Comparison of ENCODE assay signal across 1 cellular context in the genomic region with DNA sequence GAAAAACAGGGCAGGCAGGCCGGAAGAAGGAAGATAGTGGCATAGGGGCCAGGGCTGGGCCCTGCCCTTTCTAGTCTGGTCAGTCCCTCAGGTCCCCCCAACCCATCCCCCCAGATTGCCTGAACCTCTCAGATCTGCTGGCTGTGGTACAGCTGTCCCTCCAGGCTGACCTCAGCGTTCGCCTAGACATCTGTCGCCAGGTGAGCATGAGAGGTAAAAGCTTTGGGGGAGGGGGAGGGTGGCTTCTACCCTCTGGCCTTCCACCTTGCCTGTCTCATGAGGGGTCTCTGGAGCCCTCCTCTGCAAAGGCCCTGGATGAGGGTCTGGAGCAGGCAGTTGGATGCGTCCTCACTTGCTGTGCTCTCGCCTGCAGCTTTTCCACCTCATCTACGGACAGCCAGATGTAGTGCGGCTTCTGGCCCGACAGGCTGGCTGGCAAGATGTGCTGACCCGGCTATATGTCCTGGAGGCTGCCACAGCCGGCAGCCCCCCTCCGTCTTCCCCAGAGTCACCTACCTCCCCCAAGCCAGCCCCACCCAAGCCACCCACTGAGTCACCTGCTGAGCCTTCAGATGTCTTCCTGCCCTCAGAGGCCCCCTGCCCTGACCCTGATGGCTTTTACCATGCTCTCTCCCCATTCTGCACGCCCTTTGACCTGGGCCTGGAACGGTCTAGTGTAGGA.
TF ChIP-seq lines count a peak whose summit lies in the region.

No MANE protein-coding gene starts in this region.

TF ChIP-seq in K562, 482 proteins besides CTCF, POLR2A, EP300 and RAD21:
- TF ChIP-seq ZNF561 (CRISPR knock-in tag; conservative IDR thresholded peaks at IDR 0.05) (no peak), KDM1A (IDR thresholded peaks at IDR 0.05) (peak in 1 of 2 experiments; percentile 36; a peak in 1 of 4 replicates), FUS (optimal IDR thresholded peaks at IDR 0.05; ENCODE audit: low read depth, low read length) (no peak), NFE2 (IDR thresholded peaks at IDR 0.05; ENCODE audit: low read depth) (no peak), CBX5 (IDR thresholded peaks at IDR 0.05; ENCODE audit: borderline replicate concordance, low read depth) (no peak), TEAD4 (IDR thresholded peaks at IDR 0.05; ENCODE audit: low read length) (no peak), TEAD4 (CRISPR knock-in tag; IDR thresholded peaks at IDR 0.05; ENCODE audit: borderline replicate concordance) (no peak), TRIM24 (IDR thresholded peaks at IDR 0.05) (no peak), SIRT6 (IDR thresholded peaks at IDR 0.05; ENCODE audit: low read depth, low read length) (no peak), RFX1 (IDR thresholded peaks at IDR 0.05) (no peak), ZNF316 (IDR thresholded peaks at IDR 0.05) (peak; percentile 29; the same call in 1 of the 2 replicates), U2AF1 (optimal IDR thresholded peaks at IDR 0.05; ENCODE audit: low read depth, low read length) (no peak)
- TF ChIP-seq, protein P1, sequence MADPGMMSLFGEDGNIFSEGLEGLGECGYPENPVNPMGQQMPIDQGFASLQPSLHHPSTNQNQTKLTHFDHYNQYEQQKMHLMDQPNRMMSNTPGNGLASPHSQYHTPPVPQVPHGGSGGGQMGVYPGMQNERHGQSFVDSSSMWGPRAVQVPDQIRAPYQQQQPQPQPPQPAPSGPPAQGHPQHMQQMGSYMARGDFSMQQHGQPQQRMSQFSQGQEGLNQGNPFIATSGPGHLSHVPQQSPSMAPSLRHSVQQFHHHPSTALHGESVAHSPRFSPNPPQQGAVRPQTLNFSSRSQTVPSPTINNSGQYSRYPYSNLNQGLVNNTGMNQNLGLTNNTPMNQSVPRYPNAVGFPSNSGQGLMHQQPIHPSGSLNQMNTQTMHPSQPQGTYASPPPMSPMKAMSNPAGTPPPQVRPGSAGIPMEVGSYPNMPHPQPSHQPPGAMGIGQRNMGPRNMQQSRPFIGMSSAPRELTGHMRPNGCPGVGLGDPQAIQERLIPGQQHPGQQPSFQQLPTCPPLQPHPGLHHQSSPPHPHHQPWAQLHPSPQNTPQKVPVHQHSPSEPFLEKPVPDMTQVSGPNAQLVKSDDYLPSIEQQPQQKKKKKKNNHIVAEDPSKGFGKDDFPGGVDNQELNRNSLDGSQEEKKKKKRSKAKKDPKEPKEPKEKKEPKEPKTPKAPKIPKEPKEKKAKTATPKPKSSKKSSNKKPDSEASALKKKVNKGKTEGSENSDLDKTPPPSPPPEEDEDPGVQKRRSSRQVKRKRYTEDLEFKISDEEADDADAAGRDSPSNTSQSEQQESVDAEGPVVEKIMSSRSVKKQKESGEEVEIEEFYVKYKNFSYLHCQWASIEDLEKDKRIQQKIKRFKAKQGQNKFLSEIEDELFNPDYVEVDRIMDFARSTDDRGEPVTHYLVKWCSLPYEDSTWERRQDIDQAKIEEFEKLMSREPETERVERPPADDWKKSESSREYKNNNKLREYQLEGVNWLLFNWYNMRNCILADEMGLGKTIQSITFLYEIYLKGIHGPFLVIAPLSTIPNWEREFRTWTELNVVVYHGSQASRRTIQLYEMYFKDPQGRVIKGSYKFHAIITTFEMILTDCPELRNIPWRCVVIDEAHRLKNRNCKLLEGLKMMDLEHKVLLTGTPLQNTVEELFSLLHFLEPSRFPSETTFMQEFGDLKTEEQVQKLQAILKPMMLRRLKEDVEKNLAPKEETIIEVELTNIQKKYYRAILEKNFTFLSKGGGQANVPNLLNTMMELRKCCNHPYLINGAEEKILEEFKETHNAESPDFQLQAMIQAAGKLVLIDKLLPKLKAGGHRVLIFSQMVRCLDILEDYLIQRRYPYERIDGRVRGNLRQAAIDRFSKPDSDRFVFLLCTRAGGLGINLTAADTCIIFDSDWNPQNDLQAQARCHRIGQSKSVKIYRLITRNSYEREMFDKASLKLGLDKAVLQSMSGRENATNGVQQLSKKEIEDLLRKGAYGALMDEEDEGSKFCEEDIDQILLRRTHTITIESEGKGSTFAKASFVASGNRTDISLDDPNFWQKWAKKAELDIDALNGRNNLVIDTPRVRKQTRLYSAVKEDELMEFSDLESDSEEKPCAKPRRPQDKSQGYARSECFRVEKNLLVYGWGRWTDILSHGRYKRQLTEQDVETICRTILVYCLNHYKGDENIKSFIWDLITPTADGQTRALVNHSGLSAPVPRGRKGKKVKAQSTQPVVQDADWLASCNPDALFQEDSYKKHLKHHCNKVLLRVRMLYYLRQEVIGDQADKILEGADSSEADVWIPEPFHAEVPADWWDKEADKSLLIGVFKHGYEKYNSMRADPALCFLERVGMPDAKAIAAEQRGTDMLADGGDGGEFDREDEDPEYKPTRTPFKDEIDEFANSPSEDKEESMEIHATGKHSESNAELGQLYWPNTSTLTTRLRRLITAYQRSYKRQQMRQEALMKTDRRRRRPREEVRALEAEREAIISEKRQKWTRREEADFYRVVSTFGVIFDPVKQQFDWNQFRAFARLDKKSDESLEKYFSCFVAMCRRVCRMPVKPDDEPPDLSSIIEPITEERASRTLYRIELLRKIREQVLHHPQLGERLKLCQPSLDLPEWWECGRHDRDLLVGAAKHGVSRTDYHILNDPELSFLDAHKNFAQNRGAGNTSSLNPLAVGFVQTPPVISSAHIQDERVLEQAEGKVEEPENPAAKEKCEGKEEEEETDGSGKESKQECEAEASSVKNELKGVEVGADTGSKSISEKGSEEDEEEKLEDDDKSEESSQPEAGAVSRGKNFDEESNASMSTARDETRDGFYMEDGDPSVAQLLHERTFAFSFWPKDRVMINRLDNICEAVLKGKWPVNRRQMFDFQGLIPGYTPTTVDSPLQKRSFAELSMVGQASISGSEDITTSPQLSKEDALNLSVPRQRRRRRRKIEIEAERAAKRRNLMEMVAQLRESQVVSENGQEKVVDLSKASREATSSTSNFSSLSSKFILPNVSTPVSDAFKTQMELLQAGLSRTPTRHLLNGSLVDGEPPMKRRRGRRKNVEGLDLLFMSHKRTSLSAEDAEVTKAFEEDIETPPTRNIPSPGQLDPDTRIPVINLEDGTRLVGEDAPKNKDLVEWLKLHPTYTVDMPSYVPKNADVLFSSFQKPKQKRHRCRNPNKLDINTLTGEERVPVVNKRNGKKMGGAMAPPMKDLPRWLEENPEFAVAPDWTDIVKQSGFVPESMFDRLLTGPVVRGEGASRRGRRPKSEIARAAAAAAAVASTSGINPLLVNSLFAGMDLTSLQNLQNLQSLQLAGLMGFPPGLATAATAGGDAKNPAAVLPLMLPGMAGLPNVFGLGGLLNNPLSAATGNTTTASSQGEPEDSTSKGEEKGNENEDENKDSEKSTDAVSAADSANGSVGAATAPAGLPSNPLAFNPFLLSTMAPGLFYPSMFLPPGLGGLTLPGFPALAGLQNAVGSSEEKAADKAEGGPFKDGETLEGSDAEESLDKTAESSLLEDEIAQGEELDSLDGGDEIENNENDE (IDR thresholded peaks at IDR 0.05; ENCODE audit: low read depth, low read length), result no peak
